11 cellular contexts compared by ENCODE assay signal in the genomic region with DNA sequence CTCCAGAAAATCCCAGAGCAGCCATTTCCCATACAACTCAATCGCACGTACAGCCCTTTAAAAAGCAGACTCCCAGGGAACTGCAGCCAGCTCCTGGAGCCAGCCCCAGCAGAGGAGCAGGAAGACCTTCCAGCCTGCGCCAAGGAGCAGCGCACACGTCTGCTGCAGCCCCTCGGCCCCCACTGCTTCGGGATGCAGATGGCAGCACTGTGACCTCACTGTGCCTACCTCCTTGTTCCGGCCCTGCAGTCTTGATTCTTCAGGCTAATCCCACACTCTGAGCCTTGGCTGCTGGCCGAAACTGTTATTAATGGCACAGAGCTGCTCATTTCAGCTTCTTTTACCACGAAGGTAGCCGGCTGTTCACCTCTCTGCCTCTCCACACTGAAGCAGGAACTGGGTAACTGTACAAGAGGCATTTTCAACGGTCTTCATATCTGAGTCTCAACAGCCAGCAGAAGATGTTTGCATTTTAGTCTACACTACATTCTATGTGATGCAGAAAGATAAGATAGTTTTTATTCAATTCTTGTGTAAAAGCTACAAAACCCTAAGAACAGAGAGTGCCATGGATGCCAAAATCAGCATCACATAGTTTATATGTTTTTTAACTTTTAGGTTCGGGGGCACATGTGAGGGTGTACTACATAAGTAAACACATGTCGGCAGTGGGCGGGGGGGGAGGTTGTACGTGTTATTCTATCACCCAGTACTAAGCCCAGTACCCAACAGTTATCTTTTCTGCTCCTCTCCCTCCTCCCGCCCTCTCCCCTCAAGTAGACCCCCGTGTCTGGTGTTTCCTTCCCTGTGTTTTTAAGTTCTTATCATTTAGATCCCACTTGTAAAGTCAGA.
A peak's percentile ranks its signal among the peaks of the same experiment; 100 is the strongest.
DNase-seq lines count a peak whose midpoint lies in the region; ATAC-seq and TF ChIP-seq lines count a peak whose summit lies in the region.
"Had no signal": no experiment of that assay in that cellular context is flagged by ENCODE, and none has a peak within 500 bp of the region (broad histone marks: within the 10 kb centered on the region; RNA-seq: fewer than 3 reads in every experiment).

No MANE protein-coding gene starts in this region.

- POLR2A ChIA-PET in CD4-positive, alpha-beta memory T cell (lab: Charles Lee; ENCODE audit: partially characterized antibody): interaction anchor here (1.1 to 3.0 kb wide), 7 partner anchors 8 to 146 kb away, joined by 3 to 13 read pairs (median 4); no protein-coding TSS in a partner anchor
- POLR2A ChIA-PET in naive thymus-derived CD4-positive, alpha-beta T cell (lab: Charles Lee): interaction anchor here (1.5 to 2.5 kb wide), 3 partner anchors 44 to 149 kb away, joined by 4 to 6 read pairs (median 5); partner anchors contain the start of gene SPG7

- peaks cover 76 to 96% (median 86%) of the 10 kb centered on the region in 4 donors for H3K4me1 Mint-ChIP-seq in CD4-positive, alpha-beta memory T cell
- H3K4me1 Mint-ChIP-seq in activated naive CD8-positive, alpha-beta T cell treated with anti-CD3 and anti-CD28 coated beads, Interleukin-2, amount 50 U/mL, for 24 hours: peaks cover 95% of the 10 kb centered on the region
- H3K4me1 Mint-ChIP-seq in naive thymus-derived CD4-positive, alpha-beta T cell: peaks cover 82 to 98% (median 92%) of the 10 kb centered on the region in 7 donors

- no peak overlapping the region for H3K9ac ChIP-seq in KMS-11

- DNase-seq in CD4-positive, alpha-beta memory T cell: no peak
- no peak for DNase-seq in activated naive CD8-positive, alpha-beta T cell treated with anti-CD3 and anti-CD28 coated beads, Interleukin-2, amount 50 U/mL, for 24 hours
- no peak for DNase-seq in naive thymus-derived CD4-positive, alpha-beta T cell
- DNase-seq in stimulated activated CD4-positive, alpha-beta T cell treated with anti-CD3 and anti-CD28 coated beads, Interleukin-4, amount 100 ng/mL, for 24 hours: no peak
- no peak for DNase-seq in NCI-H748 treated with DMSO at 0.1 percent for 48 hours (lab: John Stamatoyannopoulos, UW)
- DNase-seq: activated CD4-positive, alpha-beta T cell treated with anti-CD3 and anti-CD28 coated beads for 4 hours; left colon; NCI-H526 had no signal

- peak overlapping the region; percentile 23; the same call in 1 of the 2 replicates for H3K4me2 ChIP-seq in KMS-11

- H2AFZ ChIP-seq in KMS-11 (ENCODE audit: low read depth): no peak overlapping the region

- peaks cover 3% of the 10 kb centered on the region for H3K36me3 ChIP-seq in CD4-positive, alpha-beta memory T cell (ENCODE audit: insufficient read depth, low read length)
- no peaks in the 10 kb centered on the region for H3K36me3 ChIP-seq in KMS-11 (ENCODE audit: insufficient read depth)
- H3K36me3 ChIP-seq in naive thymus-derived CD4-positive, alpha-beta T cell (ENCODE audit: control insufficient read depth in 2 of 3, insufficient read depth in 3 of 3, low read length in 3 of 3): no peaks in the 10 kb centered on the region

- peaks cover 0 to 2% (median 0%) of the 10 kb centered on the region in 8 donors for H3K9me3 Mint-ChIP-seq in CD4-positive, alpha-beta memory T cell
- H3K9me3 Mint-ChIP-seq in activated naive CD8-positive, alpha-beta T cell treated with anti-CD3 and anti-CD28 coated beads, Interleukin-2, amount 50 U/mL, for 24 hours: no peaks in the 10 kb centered on the region
- H3K9me3 Mint-ChIP-seq in naive thymus-derived CD4-positive, alpha-beta T cell: no peaks in the 10 kb centered on the region

- CTCF ChIA-PET in CD4-positive, alpha-beta memory T cell (lab: Charles Lee; ENCODE audit: partially characterized antibody): interaction anchor here (1.3 to 1.4 kb wide), 2 partner anchors 71 to 197 kb away, joined by 3 read pairs; no protein-coding TSS in a partner anchor
- CTCF ChIA-PET in naive thymus-derived CD4-positive, alpha-beta T cell (lab: Charles Lee): interaction anchor here (1.5 kb wide), 1 partner anchor 16 kb away, joined by 3 read pairs; no protein-coding TSS in a partner anchor

- H4K20me1 ChIP-seq in KMS-11 (ENCODE audit: insufficient read depth): peaks cover 78% of the 10 kb centered on the region

- H3K27me3 Mint-ChIP-seq in CD4-positive, alpha-beta memory T cell: no peaks in the 10 kb centered on the region
- H3K27me3 Mint-ChIP-seq in activated naive CD8-positive, alpha-beta T cell treated with anti-CD3 and anti-CD28 coated beads, Interleukin-2, amount 50 U/mL, for 24 hours: no peaks in the 10 kb centered on the region
- no peaks in the 10 kb centered on the region for H3K27me3 Mint-ChIP-seq in naive thymus-derived CD4-positive, alpha-beta T cell

- peaks cover 100% of the 10 kb centered on the region for H3K79me2 ChIP-seq in KMS-11 (ENCODE audit: insufficient read depth, low read depth)

- ATAC-seq in activated naive CD8-positive, alpha-beta T cell treated with anti-CD3 and anti-CD28 coated beads, Interleukin-2, amount 50 U/mL, for 24 hours: no peak
- no peak for ATAC-seq in naive thymus-derived CD4-positive, alpha-beta T cell
- ATAC-seq in GM18873 (IDR thresholded peaks at IDR 0.05; ENCODE audit: low FRiP score, unreplicated experiment) (no peak), HG03039 (IDR thresholded peaks at IDR 0.05; ENCODE audit: unreplicated experiment) (no peak)
- ATAC-seq: left colon had no signal

- TF ChIP-seq CTCF in KMS-11 (conservative IDR thresholded peaks at IDR 0.05; ENCODE audit: low read depth, low read length): no peak

- peak overlapping the region; percentile 83 to 94 (median 90) for H3K27ac Mint-ChIP-seq in CD4-positive, alpha-beta memory T cell
- H3K27ac Mint-ChIP-seq in activated naive CD8-positive, alpha-beta T cell treated with anti-CD3 and anti-CD28 coated beads, Interleukin-2, amount 50 U/mL, for 24 hours: peak overlapping the region; percentile 92
- peak overlapping the region; percentile 74 to 96 (median 87) for H3K27ac Mint-ChIP-seq in naive thymus-derived CD4-positive, alpha-beta T cell

- H3K36me3 Mint-ChIP-seq in CD4-positive, alpha-beta memory T cell: peaks cover 5 to 15% of the 10 kb centered on the region in 2 donors
- H3K36me3 Mint-ChIP-seq in activated naive CD8-positive, alpha-beta T cell treated with anti-CD3 and anti-CD28 coated beads, Interleukin-2, amount 50 U/mL, for 24 hours (ENCODE audit: low read depth): peaks cover 30% of the 10 kb centered on the region
- H3K36me3 Mint-ChIP-seq in naive thymus-derived CD4-positive, alpha-beta T cell: peaks cover 0 to 9% (median 4%) of the 10 kb centered on the region in 5 donors

- intact Hi-C loops in CD4-positive, alpha-beta memory T cell (cut with micrococcal nuclease): loop anchor here (2.0 to 5.0 kb wide), 3 partner anchors 49 to 149 kb away; partner anchors contain the start of gene SPG7
- intact Hi-C loops in naive thymus-derived CD4-positive, alpha-beta T cell (cut with micrococcal nuclease): loop anchor here (2.0 to 5.0 kb wide), 6 partner anchors 19 to 148 kb away; partner anchors contain the start of gene SPG7 (in 1 of the 2)

- peak overlapping the region; percentile 60 for H3K27ac ChIP-seq in CD4-positive, alpha-beta memory T cell (ENCODE audit: low read depth, low read length)
- no peak overlapping the region for H3K27ac ChIP-seq in KMS-11
- H3K27ac ChIP-seq in naive thymus-derived CD4-positive, alpha-beta T cell (ENCODE audit: low read depth, low read length): peak overlapping the region; percentile 68

- H3K4me1 ChIP-seq in CD4-positive, alpha-beta memory T cell (ENCODE audit: insufficient read depth, low read length): peaks cover 95% of the 10 kb centered on the region
- H3K4me1 ChIP-seq in KMS-11 (ENCODE audit: low read depth, poor library complexity, severe bottlenecking): peaks cover 60% of the 10 kb centered on the region
- peaks cover 77 to 88% of the 10 kb centered on the region in 2 donors for H3K4me1 ChIP-seq in naive thymus-derived CD4-positive, alpha-beta T cell (ENCODE audit: control insufficient read depth in 2 of 2, insufficient read depth in 2 of 2, low read length in 2 of 2)

- H3K27me3 ChIP-seq in CD4-positive, alpha-beta memory T cell (ENCODE audit: insufficient read depth, low read length): no peaks in the 10 kb centered on the region
- no peaks in the 10 kb centered on the region for H3K27me3 ChIP-seq in KMS-11 (ENCODE audit: insufficient read depth, low read depth)
- H3K27me3 ChIP-seq in naive thymus-derived CD4-positive, alpha-beta T cell (ENCODE audit: control insufficient read depth in 2 of 2, insufficient read depth in 2 of 2, low read length in 2 of 2): no peaks in the 10 kb centered on the region

- H3K4me3 Mint-ChIP-seq in CD4-positive, alpha-beta memory T cell: peak overlapping the region; percentile 20 to 86 (median 80)
- peak overlapping the region; percentile 51 for H3K4me3 Mint-ChIP-seq in activated naive CD8-positive, alpha-beta T cell treated with anti-CD3 and anti-CD28 coated beads, Interleukin-2, amount 50 U/mL, for 24 hours
- H3K4me3 Mint-ChIP-seq in naive thymus-derived CD4-positive, alpha-beta T cell: peak overlapping the region; percentile 74 to 86 (median 82)

- H3K4me3 ChIP-seq in CD4-positive, alpha-beta memory T cell (ENCODE audit: low read length in 2 of 2): no peak overlapping the region
- no peak overlapping the region for H3K4me3 ChIP-seq in KMS-11 (IDR thresholded peaks at IDR 0.05; ENCODE audit: insufficient read depth, low read depth, low read length)
- H3K4me3 ChIP-seq in naive thymus-derived CD4-positive, alpha-beta T cell (ENCODE audit: low read length): peak overlapping the region; percentile 17

- H3K9me3 ChIP-seq in CD4-positive, alpha-beta memory T cell (ENCODE audit: control insufficient read depth in 1 of 2, low read length in 2 of 2): no peaks in the 10 kb centered on the region
- H3K9me3 ChIP-seq in naive thymus-derived CD4-positive, alpha-beta T cell (ENCODE audit: control insufficient read depth in 2 of 3, low read length in 3 of 3): no peaks in the 10 kb centered on the region
